ENCODE assay signal across 14 cellular contexts in the genomic region with DNA sequence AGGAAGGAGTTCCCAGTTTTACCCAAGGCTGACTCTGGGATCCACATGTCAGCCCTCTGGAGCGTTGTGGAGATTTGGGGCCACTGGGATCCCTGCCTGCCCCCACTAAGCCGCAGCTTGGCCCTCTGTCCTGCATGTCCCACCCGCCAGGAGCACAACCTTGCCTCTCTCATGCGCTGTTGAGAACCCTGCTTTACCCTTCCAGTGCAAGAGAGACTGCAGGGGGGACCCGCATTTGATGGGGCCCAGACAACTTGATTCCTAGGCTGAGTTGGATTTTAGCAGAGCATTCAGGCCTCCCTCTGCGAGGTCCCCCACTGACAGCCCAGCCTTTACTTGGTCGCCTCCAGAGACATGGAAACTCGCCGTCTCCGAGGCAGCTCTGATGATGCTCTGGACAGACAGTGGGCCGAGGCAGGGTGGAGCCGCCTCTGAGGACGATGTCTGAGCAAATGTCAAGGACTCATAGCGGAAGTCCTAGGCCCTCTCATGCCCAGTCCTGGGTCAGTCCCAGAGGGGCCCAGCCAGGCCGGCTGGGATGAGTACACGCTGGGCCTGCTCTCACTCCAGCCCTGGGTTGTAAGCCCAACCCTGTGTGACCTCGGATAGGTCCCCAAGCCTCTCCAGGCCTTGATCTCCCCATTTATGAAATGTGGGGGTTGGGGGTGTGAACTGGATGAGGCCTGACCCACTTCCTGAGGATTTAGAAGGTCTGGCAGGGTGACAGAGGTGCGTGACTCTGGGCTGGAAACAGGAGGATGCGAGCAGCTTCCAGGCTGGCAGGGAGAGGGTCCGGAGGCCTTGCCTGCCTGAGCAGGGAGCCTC. TPM values are rescaled to one million over a fixed set of nuclear protein-coding genes. Genes with fewer than 3 reads are reported as not detected.
DNase-seq lines count a peak whose midpoint lies in the region; ATAC-seq and TF ChIP-seq lines count a peak whose summit lies in the region.
"Had no signal": no experiment of that assay in that cellular context is flagged by ENCODE, and none has a peak within 500 bp of the region (broad histone marks: within the 10 kb centered on the region; RNA-seq: fewer than 3 reads in every experiment).

No MANE protein-coding gene starts in this region.

- no peaks in the 10 kb centered on the region for H3K9me3 Mint-ChIP-seq in activated naive CD8-positive, alpha-beta T cell (ENCODE audit: low read depth)
- H3K9me3 Mint-ChIP-seq in naive B cell = no peaks in the 10 kb centered on the region
- H3K9me3 Mint-ChIP-seq: immature natural killer cell had no signal

- H3K4me1 ChIP-seq in upper lobe of left lung = no peaks in the 10 kb centered on the region

- TF ChIP-seq CTCF in upper lobe of left lung (IDR thresholded peaks at IDR 0.05) = no peak

- H3K4me3 ChIP-seq in upper lobe of left lung = peak overlapping the region in 3 of 4 donors; percentile 18 to 30 (median 21)
- H3K4me3 ChIP-seq: GM23248 had no signal

- no peak for ATAC-seq in naive B cell (ENCODE audit: low read depth in 2 of 2)
- peak in 1 of 2 donors; percentile 27 for ATAC-seq in upper lobe of left lung (ENCODE audit: low FRiP score in 2 of 2)
- no peak for ATAC-seq in GM18907 (IDR thresholded peaks at IDR 0.05; ENCODE audit: unreplicated experiment)

- H3K27me3 Mint-ChIP-seq in activated naive CD8-positive, alpha-beta T cell = no peaks in the 10 kb centered on the region
- no peaks in the 10 kb centered on the region for H3K27me3 Mint-ChIP-seq in naive B cell

- peak overlapping the region; percentile 98 for H3K27ac Mint-ChIP-seq in activated naive CD8-positive, alpha-beta T cell
- H3K27ac Mint-ChIP-seq in naive B cell = peak overlapping the region in 4 of 6 donors; percentile 84 to 93 (median 92)

- H3K36me3 Mint-ChIP-seq in activated naive CD8-positive, alpha-beta T cell = peaks cover 14% of the 10 kb centered on the region
- H3K36me3 Mint-ChIP-seq in naive B cell = peaks cover 0 to 7% of the 10 kb centered on the region in 2 donors
- H3K36me3 Mint-ChIP-seq: immature natural killer cell had no signal

- TF ChIP-seq POLR2A in upper lobe of left lung (IDR thresholded peaks at IDR 0.05) = no peak

- H3K4me1 Mint-ChIP-seq in activated naive CD8-positive, alpha-beta T cell (ENCODE audit: low read depth) = peaks cover 42% of the 10 kb centered on the region
- H3K4me1 Mint-ChIP-seq in naive B cell = peaks cover 11 to 26% (median 11%) of the 10 kb centered on the region in 3 donors
- H3K4me1 Mint-ChIP-seq: immature natural killer cell had no signal

- DNase-seq in activated naive CD4-positive, alpha-beta T cell treated with Interleukin-2 at 50 U/mL for 16 hours = peak; percentile 38
- DNase-seq in activated naive CD4-positive, alpha-beta T cell (lab: John Stamatoyannopoulos, UW) = no peak
- DNase-seq in naive B cell (no peak), upper lobe of left lung (no peak), NCI-H2196 treated with DMSO at 0.1 percent for 48 hours (lab: John Stamatoyannopoulos, UW; ENCODE audit: unreplicated experiment) (no peak), NCI-H510A (lab: John Stamatoyannopoulos, UW) (no peak)
- DNase-seq: cortex of kidney, GM23248, immature natural killer cell, NCI-H1092 treated with DMSO at 0.1 percent for 48 hours, NCI-H524 had no signal

- WGBS in upper lobe of left lung, 2 donors = 80 to 87% methylated on average over 14 to 20 of the region's 20 CpGs

- no peaks in the 10 kb centered on the region for H3K36me3 ChIP-seq in upper lobe of left lung

- peak overlapping the region in 2 of 4 donors; percentile 13 to 73 for H3K27ac ChIP-seq in upper lobe of left lung
- H3K27ac ChIP-seq: GM23248 had no signal

- no peak overlapping the region for H3K4me3 Mint-ChIP-seq in activated naive CD8-positive, alpha-beta T cell
- H3K4me3 Mint-ChIP-seq in naive B cell = peak overlapping the region in 6 of 8 donors; percentile 68 to 86 (median 77)

- H3K9me3 ChIP-seq in upper lobe of left lung = no peaks in the 10 kb centered on the region

- no peaks in the 10 kb centered on the region for H3K27me3 ChIP-seq in upper lobe of left lung

- TF ChIP-seq EP300 in upper lobe of left lung (IDR thresholded peaks at IDR 0.05) = no peak

RNA-seq across cellular contexts. Expression of a gene that starts 0.6 kb away (rescaled TPM):
- 10 to 100 TPM in 3 of 6 donors, 1 to 10 TPM in 3; 5.6 to 21.0 (median 10.5) TPM for polyA plus RNA-seq in naive B cell (ENCODE audit: low read depth in 6 of 6)
- total RNA-seq in upper lobe of left lung = 1 to 10 TPM; 1.2 to 3.1 (median 2.1) TPM
- total RNA-seq: GM23248, skeletal muscle tissue had no signal
- polyA plus RNA-seq: GM23248 had no signal

RNA-seq across cellular contexts. Expression of a gene that starts 58.3 kb away (rescaled TPM):
- polyA plus RNA-seq in naive B cell (ENCODE audit: low read depth in 6 of 6) = 1 to 10 TPM; 1.0 to 4.6 (median 2.4) TPM
- 10 to 100 TPM; 14.7 to 42.0 (median 24.3) TPM for total RNA-seq in upper lobe of left lung
